In the genomic region with DNA sequence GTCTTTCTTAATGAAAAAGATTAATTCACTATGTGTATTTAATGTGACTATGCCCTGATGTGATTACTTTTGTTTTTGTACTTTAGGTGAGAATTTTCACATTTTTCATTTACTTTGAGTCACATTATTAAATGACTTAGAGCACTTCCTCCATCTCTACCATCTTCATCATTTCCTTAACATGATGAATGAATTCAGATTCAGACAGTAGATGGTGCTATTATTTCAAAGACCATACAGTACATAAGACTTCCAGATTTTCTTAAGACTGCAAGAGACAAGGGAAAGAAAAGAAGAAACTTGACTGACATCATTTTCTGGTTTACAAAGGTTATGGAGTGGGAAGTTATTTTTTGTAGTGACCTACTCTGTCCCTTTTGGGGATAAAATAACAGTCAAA, we compare ENCODE assay signal across 10 cellular contexts.
DNase-seq lines count a peak whose midpoint lies in the region; ATAC-seq, FAIRE-seq and TF ChIP-seq lines count a peak whose summit lies in the region.
"Had no signal": no experiment of that assay in that cellular context is flagged by ENCODE, and none has a peak within 500 bp of the region (broad histone marks: within the 10 kb centered on the region; RNA-seq: fewer than 3 reads in every experiment).

No MANE protein-coding gene starts in this region.

- 0 out of 2 replicates have a peak, but pooled peaks have one; percentile 24 for TF ChIP-seq CTCF in HepG2 (CRISPR knock-in tag; IDR thresholded peaks at IDR 0.05)
- peak in 1 of 4 donors; percentile 14 for TF ChIP-seq CTCF in right lobe of liver (IDR thresholded peaks at IDR 0.05)
- TF ChIP-seq CTCF in OCI-LY3 (IDR thresholded peaks at IDR 0.05; ENCODE audit: low read depth, low read length) = peak; percentile 68
- TF ChIP-seq CTCF in fibroblast of lung (conservative IDR thresholded peaks at IDR 0.05 in 1 of 2, IDR thresholded peaks at IDR 0.05 in 1 of 2; ENCODE audit: low read depth in 1 of 2, low read length in 2 of 2) = no peak

- H3K4me3 ChIP-seq in HepG2 (replicated peaks in 1 of 3; ENCODE audit: insufficient read depth in 1 of 3, low read depth in 2 of 3, low read length in 3 of 3) (no peak overlapping the region), right lobe of liver (no peak overlapping the region), OCI-LY3 (ENCODE audit: low read length) (no peak overlapping the region), fibroblast of lung (replicated peaks in 1 of 4; ENCODE audit: control extremely low read depth in 1 of 4, insufficient read depth in 1 of 4, low read depth in 3 of 4, low read length in 4 of 4) (no peak overlapping the region)
- H3K4me3 ChIP-seq in CD8-positive, alpha-beta memory T cell (ENCODE audit: low read length) = no peak overlapping the region
- H3K4me3 ChIP-seq: ascending aorta had no signal

- intact Hi-C loops in HepG2 (cut with micrococcal nuclease; ENCODE audit: unreplicated experiment) (loop anchor here (2.0 to 5.0 kb wide), 2 partner anchors 202 to 1071 kb away; no protein-coding TSS in a partner anchor), right lobe of liver (cut with DNase I) (no loop called here)

- no TSS peak for BruUV-seq in HepG2 (replicated peaks; lab: Mats Ljungman, UMichigan)

- TF ChIP-seq POLR2A in HepG2 (IDR thresholded peaks at IDR 0.05; ENCODE audit: insufficient read depth in 1 of 2, low read depth in 2 of 2, low read length in 2 of 2) (no peak), right lobe of liver (IDR thresholded peaks at IDR 0.05) (no peak)

- TF ChIP-seq EP300 in HepG2 (IDR thresholded peaks at IDR 0.05; ENCODE audit: low read depth in 2 of 2, low read length in 2 of 2) (no peak), HepG2 (CRISPR knock-in tag; IDR thresholded peaks at IDR 0.05; ENCODE audit: borderline replicate concordance) (no peak)

- H3K9me3 Mint-ChIP-seq in CD8-positive, alpha-beta memory T cell = peaks cover 6 to 47% (median 15%) of the 10 kb centered on the region in 5 donors

- H3K27me3 Mint-ChIP-seq in CD8-positive, alpha-beta memory T cell = no peaks in the 10 kb centered on the region

- FAIRE-seq in HepG2 (lab: Jason Lieb, UNC) = peak; percentile 60

- TF ChIP-seq RAD21 in HepG2 (CRISPR knock-in tag; IDR thresholded peaks at IDR 0.05) = no peak

- DNase-seq in HepG2 (ENCODE audit: low spot score) (no peak), right lobe of liver (no peak), fibroblast of lung (ENCODE audit: low read depth in 2 of 2) (peak; percentile 23 to 56), NCI-H2029 treated with DMSO at 0.1 percent for 48 hours (lab: John Stamatoyannopoulos, UW) (no peak)
- no peak for DNase-seq in stimulated activated naive CD4-positive, alpha-beta T cell treated with Interleukin-2 at 50 U/mL for 16 hours (lab: John Stamatoyannopoulos, UW)
- no peak for DNase-seq in CD8-positive, alpha-beta memory T cell
- DNase-seq: EL had no signal

- no peak overlapping the region for H3K4me3 Mint-ChIP-seq in CD8-positive, alpha-beta memory T cell

- no peaks in the 10 kb centered on the region for H3K36me3 Mint-ChIP-seq in CD8-positive, alpha-beta memory T cell

- H4K20me1 ChIP-seq in HepG2 (ENCODE audit: insufficient read depth, low read length) (no peaks in the 10 kb centered on the region), OCI-LY3 (ENCODE audit: insufficient read depth, low read length) (no peaks in the 10 kb centered on the region), fibroblast of lung (ENCODE audit: control insufficient read depth, extremely low read depth, insufficient read depth, low read length) (no peaks in the 10 kb centered on the region)

- no peak overlapping the region for H2AFZ ChIP-seq in HepG2 (ENCODE audit: low read length)
- H2AFZ ChIP-seq in OCI-LY3 (ENCODE audit: low read depth, low read length) = no peak overlapping the region
- no peak overlapping the region for H2AFZ ChIP-seq in fibroblast of lung (ENCODE audit: low read length)

- in situ Hi-C loops in HepG2 (cut with HindIII; ENCODE audit: extremely low pct_ligation_motif_present, low pct_unique_long_range_greater_than_20kb) = loop anchor here (25.0 kb wide), 1 partner anchor 1071 kb away; no protein-coding TSS in a partner anchor

- no peaks in the 10 kb centered on the region for H3K27me3 ChIP-seq in HepG2 (ENCODE audit: control insufficient read depth in 1 of 2, insufficient read depth in 2 of 2, low read length in 2 of 2)
- no peaks in the 10 kb centered on the region for H3K27me3 ChIP-seq in right lobe of liver
- no peaks in the 10 kb centered on the region for H3K27me3 ChIP-seq in OCI-LY3 (ENCODE audit: low read depth, low read length)
- no peaks in the 10 kb centered on the region for H3K27me3 ChIP-seq in fibroblast of lung (ENCODE audit: control insufficient read depth, insufficient read depth, low read length)
- no peaks in the 10 kb centered on the region for H3K27me3 ChIP-seq in CD8-positive, alpha-beta memory T cell (ENCODE audit: insufficient read depth, low read length, poor library complexity, severe bottlenecking)
- H3K27me3 ChIP-seq: ascending aorta had no signal

- no peaks in the 10 kb centered on the region for H3K4me1 ChIP-seq in HepG2 (ENCODE audit: insufficient read depth, low read length)
- H3K4me1 ChIP-seq in right lobe of liver = no peaks in the 10 kb centered on the region
- peaks cover 7% of the 10 kb centered on the region for H3K4me1 ChIP-seq in OCI-LY3 (ENCODE audit: low read length)
- H3K4me1 ChIP-seq in fibroblast of lung (ENCODE audit: control insufficient read depth, extremely low read depth, insufficient read depth, low read length) = no peaks in the 10 kb centered on the region
- no peaks in the 10 kb centered on the region for H3K4me1 ChIP-seq in CD8-positive, alpha-beta memory T cell (ENCODE audit: insufficient read depth, low read length)
- H3K4me1 ChIP-seq: ascending aorta had no signal

- CTCF ChIA-PET in HepG2 (lab: Yijun Ruan, JAX; ENCODE audit: low intra/inter-chr PET ratio, low total read pairs) = no interaction called here
- CTCF ChIA-PET in CD8-positive, alpha-beta memory T cell (lab: Charles Lee) = no interaction called here

- no peak overlapping the region for H3K27ac ChIP-seq in HepG2 (ENCODE audit: extremely low read length, insufficient read depth, low read length)
- no peak overlapping the region for H3K27ac ChIP-seq in right lobe of liver
- no peak overlapping the region for H3K27ac ChIP-seq in OCI-LY3 (ENCODE audit: low read length)
- H3K27ac ChIP-seq in fibroblast of lung (ENCODE audit: insufficient read depth, low read length) = no peak overlapping the region
- no peak overlapping the region for H3K27ac ChIP-seq in CD8-positive, alpha-beta memory T cell (ENCODE audit: low read depth, low read length)
- H3K27ac ChIP-seq: ascending aorta had no signal

- no peaks in the 10 kb centered on the region for H3K9me3 ChIP-seq in HepG2 (ENCODE audit: low read length)
- no peaks in the 10 kb centered on the region for H3K9me3 ChIP-seq in right lobe of liver
- H3K9me3 ChIP-seq in OCI-LY3 (ENCODE audit: insufficient read depth, low read length) = no peaks in the 10 kb centered on the region
- H3K9me3 ChIP-seq in fibroblast of lung (ENCODE audit: control insufficient read depth, insufficient read depth, low read depth, low read length) = no peaks in the 10 kb centered on the region
- H3K9me3 ChIP-seq in CD8-positive, alpha-beta memory T cell (ENCODE audit: low read length) = no peaks in the 10 kb centered on the region
- H3K9me3 ChIP-seq: ascending aorta had no signal

- H3K9ac ChIP-seq in HepG2 (ENCODE audit: insufficient read depth, low read depth, low read length) (no peak overlapping the region), OCI-LY3 (ENCODE audit: low read length) (no peak overlapping the region), fibroblast of lung (ENCODE audit: insufficient read depth, low read length) (no peak overlapping the region)

- H3K79me2 ChIP-seq in HepG2 (ENCODE audit: insufficient read depth, low read length) (no peaks in the 10 kb centered on the region), OCI-LY3 (ENCODE audit: low read length) (no peaks in the 10 kb centered on the region), fibroblast of lung (ENCODE audit: control insufficient read depth, insufficient read depth, low read length) (no peaks in the 10 kb centered on the region)

- H3K4me1 Mint-ChIP-seq in CD8-positive, alpha-beta memory T cell = no peaks in the 10 kb centered on the region

- H3K4me2 ChIP-seq in HepG2 (ENCODE audit: low read depth, low read length) (no peak overlapping the region), OCI-LY3 (ENCODE audit: low read length) (no peak overlapping the region), fibroblast of lung (ENCODE audit: extremely low read depth, insufficient read depth, low read length) (no peak overlapping the region)

- H3K36me3 ChIP-seq in HepG2 (replicated peaks in 1 of 2; ENCODE audit: control insufficient read depth in 1 of 2, insufficient read depth in 2 of 2, low read length in 2 of 2) (no peaks in the 10 kb centered on the region), right lobe of liver (no peaks in the 10 kb centered on the region), OCI-LY3 (replicated peaks; ENCODE audit: low read depth, low read length) (no peaks in the 10 kb centered on the region), fibroblast of lung (ENCODE audit: control insufficient read depth, insufficient read depth, low read length) (no peaks in the 10 kb centered on the region)
- no peaks in the 10 kb centered on the region for H3K36me3 ChIP-seq in CD8-positive, alpha-beta memory T cell (ENCODE audit: insufficient read depth, low read length)
- H3K36me3 ChIP-seq: ascending aorta had no signal

- ATAC-seq in HepG2 = peak; percentile 34; the same call in 1 of the 3 replicates
- ATAC-seq in right lobe of liver = no peak
- ATAC-seq in GM21737 (IDR thresholded peaks at IDR 0.05; ENCODE audit: unreplicated experiment) = no peak

- POLR2A ChIA-PET in HepG2 (lab: Yijun Ruan, JAX) = no interaction called here
- POLR2A ChIA-PET in CD8-positive, alpha-beta memory T cell (lab: Charles Lee) = no interaction called here

- H3K27ac Mint-ChIP-seq in CD8-positive, alpha-beta memory T cell = no peak overlapping the region

TF ChIP-seq in HepG2, 621 proteins besides CTCF, POLR2A, EP300 and RAD21 (continues in another document):
- no peak for TF ChIP-seq ZBTB38 (CRISPR knock-in tag; IDR thresholded peaks at IDR 0.05)
- TF ChIP-seq, protein P1, sequence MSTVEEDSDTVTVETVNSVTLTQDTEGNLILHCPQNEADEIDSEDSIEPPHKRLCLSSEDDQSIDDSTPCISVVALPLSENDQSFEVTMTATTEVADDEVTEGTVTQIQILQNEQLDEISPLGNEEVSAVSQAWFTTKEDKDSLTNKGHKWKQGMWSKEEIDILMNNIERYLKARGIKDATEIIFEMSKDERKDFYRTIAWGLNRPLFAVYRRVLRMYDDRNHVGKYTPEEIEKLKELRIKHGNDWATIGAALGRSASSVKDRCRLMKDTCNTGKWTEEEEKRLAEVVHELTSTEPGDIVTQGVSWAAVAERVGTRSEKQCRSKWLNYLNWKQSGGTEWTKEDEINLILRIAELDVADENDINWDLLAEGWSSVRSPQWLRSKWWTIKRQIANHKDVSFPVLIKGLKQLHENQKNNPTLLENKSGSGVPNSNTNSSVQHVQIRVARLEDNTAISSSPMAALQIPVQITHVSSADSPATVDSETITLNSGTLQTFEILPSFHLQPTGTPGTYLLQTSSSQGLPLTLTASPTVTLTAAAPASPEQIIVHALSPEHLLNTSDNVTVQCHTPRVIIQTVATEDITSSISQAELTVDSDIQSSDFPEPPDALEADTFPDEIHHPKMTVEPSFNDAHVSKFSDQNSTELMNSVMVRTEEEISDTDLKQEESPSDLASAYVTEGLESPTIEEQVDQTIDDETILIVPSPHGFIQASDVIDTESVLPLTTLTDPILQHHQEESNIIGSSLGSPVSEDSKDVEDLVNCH (CRISPR knock-in tag; IDR thresholded peaks at IDR 0.05) = no peak

Comparison
In these comparisons a context has a peak if more than half of its experiments do, and no peak if none do; other contexts are left out.
1. DNase-seq: peak in fibroblast of lung (2 of 2); none in HepG2 (single experiment), right lobe of liver (0 of 3), stimulated activated naive CD4-positive, alpha-beta T cell treated with Interleukin-2 at 50 U/mL for 16 hours (single experiment), CD8-positive, alpha-beta memory T cell (0 of 5) and NCI-H2029 treated with DMSO at 0.1 percent for 48 hours (single experiment).
2. CTCF ChIP-seq: peak in HepG2 (single experiment) and OCI-LY3 (single experiment); none in fibroblast of lung (0 of 2).